Comparison of ENCODE assay signal across 1 cellular context in the genomic region with DNA sequence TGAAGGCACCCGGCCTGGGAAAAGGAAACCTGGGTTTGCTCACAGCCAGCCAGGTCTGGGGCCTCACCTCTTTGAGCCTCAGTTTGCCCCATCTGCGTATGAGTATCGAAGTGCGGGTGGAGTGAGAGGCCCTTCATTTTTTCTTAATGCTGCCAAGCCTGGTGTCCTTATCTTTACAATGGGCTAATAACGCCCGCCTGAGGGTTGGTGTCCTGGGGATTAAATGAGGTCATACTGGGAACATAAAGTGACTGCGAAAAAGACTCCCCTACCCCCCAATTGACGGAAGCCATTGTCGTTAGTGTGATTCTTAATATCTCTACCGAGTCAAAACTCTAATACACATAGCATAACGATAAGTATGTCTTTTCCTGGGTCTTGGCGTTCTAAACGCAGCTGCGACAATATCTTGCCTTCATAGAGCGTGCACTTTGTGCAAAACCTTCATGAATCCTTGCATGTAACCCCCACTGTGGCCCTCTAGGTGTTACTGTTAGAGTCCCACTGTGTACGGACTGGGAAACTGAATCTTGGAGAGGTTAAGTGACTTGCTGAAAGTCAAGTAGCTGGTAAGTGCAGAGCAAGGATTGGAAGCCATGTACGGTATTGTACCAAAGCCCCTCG.
TF ChIP-seq lines count a peak whose summit lies in the region.

No MANE protein-coding gene starts in this region.

TF ChIP-seq in SK-N-SH, 30 proteins besides CTCF, POLR2A, EP300 and RAD21 (continued from another document):
- no peak for TF ChIP-seq FOXM1 (IDR thresholded peaks at IDR 0.05; ENCODE audit: low read depth)
- TF ChIP-seq YY1 (IDR thresholded peaks at IDR 0.05; ENCODE audit: low read depth), result no peak
- TF ChIP-seq SMC3 (IDR thresholded peaks at IDR 0.05; ENCODE audit: low read depth, low read length), result no peak
- TF ChIP-seq, protein P1, sequence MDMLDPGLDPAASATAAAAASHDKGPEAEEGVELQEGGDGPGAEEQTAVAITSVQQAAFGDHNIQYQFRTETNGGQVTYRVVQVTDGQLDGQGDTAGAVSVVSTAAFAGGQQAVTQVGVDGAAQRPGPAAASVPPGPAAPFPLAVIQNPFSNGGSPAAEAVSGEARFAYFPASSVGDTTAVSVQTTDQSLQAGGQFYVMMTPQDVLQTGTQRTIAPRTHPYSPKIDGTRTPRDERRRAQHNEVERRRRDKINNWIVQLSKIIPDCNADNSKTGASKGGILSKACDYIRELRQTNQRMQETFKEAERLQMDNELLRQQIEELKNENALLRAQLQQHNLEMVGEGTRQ (IDR thresholded peaks at IDR 0.05; ENCODE audit: borderline replicate concordance, low read depth, low read length), result no peak
- no peak for TF ChIP-seq FOXJ3 (CRISPR knock-in tag; IDR thresholded peaks at IDR 0.05)
- TF ChIP-seq RFX5 (IDR thresholded peaks at IDR 0.05; ENCODE audit: low read length), result no peak
- TF ChIP-seq TAF1 (IDR thresholded peaks at IDR 0.05; ENCODE audit: borderline replicate concordance, low read depth, low read length), result no peak
